In the genomic region with DNA sequence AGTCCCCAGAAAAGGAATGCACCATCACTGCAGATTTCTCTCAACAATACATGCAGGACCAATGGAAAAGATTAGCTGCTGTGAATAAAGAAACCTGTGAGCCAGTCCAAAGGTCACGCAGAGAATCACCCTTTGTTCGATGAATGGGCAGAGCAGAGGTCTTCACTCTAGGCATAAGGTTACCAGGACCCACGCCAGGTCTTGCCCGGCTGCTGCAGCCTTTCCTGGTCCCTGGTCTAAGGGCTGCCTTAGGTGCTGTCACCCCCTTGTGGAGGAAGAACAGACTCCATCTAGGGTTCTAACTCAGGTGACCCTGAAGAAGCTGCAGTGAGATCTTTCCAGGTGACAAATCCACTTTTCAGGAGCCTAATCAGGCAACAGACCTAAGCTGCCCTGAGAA, we compare ENCODE assay signal across 8 cellular contexts. TPM values are rescaled to one million over a fixed set of nuclear protein-coding genes. Genes with fewer than 3 reads are reported as not detected.
DNase-seq lines count a peak whose midpoint lies in the region; ATAC-seq and TF ChIP-seq lines count a peak whose summit lies in the region.

No MANE protein-coding gene starts in this region.

- no peak overlapping the region for H3K4me2 ChIP-seq in PC-3 (ENCODE audit: low read length)

- no peaks in the 10 kb centered on the region for H4K20me1 ChIP-seq in PC-3 (ENCODE audit: low read length)

- 29% methylated on average over 4 of the region's 4 CpGs for whole genome bisulfite sequencing in liver

- no peaks in the 10 kb centered on the region for H3K79me2 ChIP-seq in PC-3 (ENCODE audit: low read length)

- no peaks in the 10 kb centered on the region for H3K9me3 ChIP-seq in PC-3 (ENCODE audit: low read length)
- no peaks in the 10 kb centered on the region for H3K9me3 ChIP-seq in liver (ENCODE audit: control insufficient read depth in 4 of 4, low read length in 3 of 4)
- H3K9me3 ChIP-seq in uterus = no peaks in the 10 kb centered on the region

- H3K9ac ChIP-seq in PC-3 (ENCODE audit: low read length) (no peak overlapping the region), liver (ENCODE audit: low read depth in 1 of 2, low read length in 2 of 2) (no peak overlapping the region)

- no peaks in the 10 kb centered on the region for H3K9me2 ChIP-seq in PC-3 (replicated peaks; ENCODE audit: low read length)

- CTCF ChIA-PET in PC-3 (lab: Charles Lee) = interaction anchor here (0.6 kb wide), 1 partner anchor 46 kb away, joined by 4 read pairs; no protein-coding TSS in a partner anchor

- POLR2A ChIA-PET in PC-3 (lab: Charles Lee; ENCODE audit: unreplicated experiment) = no interaction called here

- H3K36me3 ChIP-seq in PC-3 (ENCODE audit: low read depth, low read length) = peaks cover 26% of the 10 kb centered on the region
- peaks cover 11 to 50% (median 34%) of the 10 kb centered on the region in 4 donors for H3K36me3 ChIP-seq in liver (ENCODE audit: control insufficient read depth in 4 of 4, insufficient read depth in 3 of 4, low read depth in 1 of 4, low read length in 3 of 4)
- no peaks in the 10 kb centered on the region for H3K36me3 ChIP-seq in uterus

- H3K27me3 ChIP-seq in PC-3 (ENCODE audit: low read length) (no peaks in the 10 kb centered on the region), liver (ENCODE audit: control insufficient read depth in 4 of 4, insufficient read depth in 4 of 4, low read length in 3 of 4) (no peaks in the 10 kb centered on the region), uterus (no peaks in the 10 kb centered on the region)

- H3K4me3 ChIP-seq in GM12864 (ENCODE audit: low read depth, low read length) (no peak overlapping the region), PC-3 (ENCODE audit: low read length) (no peak overlapping the region), cardiac fibroblast (replicated peaks in 1 of 2; ENCODE audit: low read depth in 2 of 2, low read length in 2 of 2) (no peak overlapping the region), liver (ENCODE audit: low read depth in 1 of 3, low read length in 3 of 3) (no peak overlapping the region), uterus (no peak overlapping the region)

- BruUV-seq in PC-3 (replicated peaks; lab: Mats Ljungman, UMichigan) = no TSS peak

- intact Hi-C loops in PC-3 (cut with micrococcal nuclease) = no loop called here
- intact Hi-C loops in uterus (cut with DNase I; ENCODE audit: low total_unique reads) = no loop called here

- no peaks in the 10 kb centered on the region for H3F3A ChIP-seq in PC-3 (ENCODE audit: low read length, unreplicated experiment)

- DNase-seq in Ammon's horn (ENCODE audit: low spot score) (peak; percentile 68), GM12864 (ENCODE audit: low read depth) (no peak), PC-3 (peak; percentile 46), cardiac fibroblast (ENCODE audit: low read depth in 2 of 2) (peak; percentile 42 to 43), NCI-H128 (lab: John Stamatoyannopoulos, UW; ENCODE audit: unreplicated experiment) (no peak), uterus (no peak)

- ATAC-seq in PC-3 = peak; percentile 71
- ATAC-seq in GM21737 (IDR thresholded peaks at IDR 0.05; ENCODE audit: unreplicated experiment) = no peak

- no peak overlapping the region for H2AFZ ChIP-seq in PC-3 (ENCODE audit: low read length)

- H3K27ac ChIP-seq in PC-3 (ENCODE audit: low read length) (no peak overlapping the region), liver (ENCODE audit: low read depth in 1 of 2, low read length in 2 of 2) (no peak overlapping the region), uterus (no peak overlapping the region)

- peak; percentile 69 for TF ChIP-seq CTCF in GM12864 (IDR thresholded peaks at IDR 0.05; ENCODE audit: low read depth, low read length, missing control alignments)
- TF ChIP-seq CTCF in PC-3 (conservative IDR thresholded peaks at IDR 0.05; ENCODE audit: low read depth, low read length) = peak; percentile 65
- peak; percentile 59 for TF ChIP-seq CTCF in cardiac fibroblast (IDR thresholded peaks at IDR 0.05; ENCODE audit: low read depth, low read length)
- peak; percentile 59 for TF ChIP-seq CTCF in liver (IDR thresholded peaks at IDR 0.05; ENCODE audit: low read depth, low read length, missing input control)
- peak in 2 of 4 experiments; percentile 8 to 33 for TF ChIP-seq CTCF in uterus (IDR thresholded peaks at IDR 0.05)

- H3K4me1 ChIP-seq in PC-3 (ENCODE audit: insufficient read depth, low read length) = no peaks in the 10 kb centered on the region
- peaks cover 0 to 26% (median 18%) of the 10 kb centered on the region in 4 donors for H3K4me1 ChIP-seq in liver (ENCODE audit: control insufficient read depth in 4 of 4, insufficient read depth in 4 of 4, low read length in 3 of 4)
- H3K4me1 ChIP-seq in uterus = no peaks in the 10 kb centered on the region

- no peak for TF ChIP-seq POLR2A in uterus (IDR thresholded peaks at IDR 0.05)

- peak; percentile 88 to 93 for TF ChIP-seq RAD21 in liver (IDR thresholded peaks at IDR 0.05)

TF ChIP-seq in liver, 16 proteins besides CTCF, POLR2A, EP300 and RAD21:
- TF ChIP-seq HNF4A (conservative IDR thresholded peaks at IDR 0.05) (peak; percentile 97 to 99), EGR1 (IDR thresholded peaks at IDR 0.05; ENCODE audit: low read depth in 2 of 2) (peak in 1 of 2 donors; percentile 73), FOXA1 (IDR thresholded peaks at IDR 0.05) (no peak), NR2F2 (IDR thresholded peaks at IDR 0.05) (peak; percentile 84), JUND (IDR thresholded peaks at IDR 0.05) (peak; percentile 59 to 92), RXRA (IDR thresholded peaks at IDR 0.05) (peak; percentile 86 to 87), YY1 (IDR thresholded peaks at IDR 0.05) (no peak), GABPA (IDR thresholded peaks at IDR 0.05 in 1 of 2, conservative IDR thresholded peaks at IDR 0.05 in 1 of 2) (peak in 1 of 2 donors; percentile 24), HNF4G (IDR thresholded peaks at IDR 0.05) (peak; percentile 93), TAF1 (conservative IDR thresholded peaks at IDR 0.05) (no peak), SP1 (IDR thresholded peaks at IDR 0.05) (peak; percentile 89), FOXA2 (IDR thresholded peaks at IDR 0.05) (peak; percentile 12)
- TF ChIP-seq, protein P1, sequence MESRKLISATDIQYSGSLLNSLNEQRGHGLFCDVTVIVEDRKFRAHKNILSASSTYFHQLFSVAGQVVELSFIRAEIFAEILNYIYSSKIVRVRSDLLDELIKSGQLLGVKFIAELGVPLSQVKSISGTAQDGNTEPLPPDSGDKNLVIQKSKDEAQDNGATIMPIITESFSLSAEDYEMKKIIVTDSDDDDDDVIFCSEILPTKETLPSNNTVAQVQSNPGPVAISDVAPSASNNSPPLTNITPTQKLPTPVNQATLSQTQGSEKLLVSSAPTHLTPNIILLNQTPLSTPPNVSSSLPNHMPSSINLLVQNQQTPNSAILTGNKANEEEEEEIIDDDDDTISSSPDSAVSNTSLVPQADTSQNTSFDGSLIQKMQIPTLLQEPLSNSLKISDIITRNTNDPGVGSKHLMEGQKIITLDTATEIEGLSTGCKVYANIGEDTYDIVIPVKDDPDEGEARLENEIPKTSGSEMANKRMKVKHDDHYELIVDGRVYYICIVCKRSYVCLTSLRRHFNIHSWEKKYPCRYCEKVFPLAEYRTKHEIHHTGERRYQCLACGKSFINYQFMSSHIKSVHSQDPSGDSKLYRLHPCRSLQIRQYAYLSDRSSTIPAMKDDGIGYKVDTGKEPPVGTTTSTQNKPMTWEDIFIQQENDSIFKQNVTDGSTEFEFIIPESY (IDR thresholded peaks at IDR 0.05) = no peak
- TF ChIP-seq, protein P2, sequence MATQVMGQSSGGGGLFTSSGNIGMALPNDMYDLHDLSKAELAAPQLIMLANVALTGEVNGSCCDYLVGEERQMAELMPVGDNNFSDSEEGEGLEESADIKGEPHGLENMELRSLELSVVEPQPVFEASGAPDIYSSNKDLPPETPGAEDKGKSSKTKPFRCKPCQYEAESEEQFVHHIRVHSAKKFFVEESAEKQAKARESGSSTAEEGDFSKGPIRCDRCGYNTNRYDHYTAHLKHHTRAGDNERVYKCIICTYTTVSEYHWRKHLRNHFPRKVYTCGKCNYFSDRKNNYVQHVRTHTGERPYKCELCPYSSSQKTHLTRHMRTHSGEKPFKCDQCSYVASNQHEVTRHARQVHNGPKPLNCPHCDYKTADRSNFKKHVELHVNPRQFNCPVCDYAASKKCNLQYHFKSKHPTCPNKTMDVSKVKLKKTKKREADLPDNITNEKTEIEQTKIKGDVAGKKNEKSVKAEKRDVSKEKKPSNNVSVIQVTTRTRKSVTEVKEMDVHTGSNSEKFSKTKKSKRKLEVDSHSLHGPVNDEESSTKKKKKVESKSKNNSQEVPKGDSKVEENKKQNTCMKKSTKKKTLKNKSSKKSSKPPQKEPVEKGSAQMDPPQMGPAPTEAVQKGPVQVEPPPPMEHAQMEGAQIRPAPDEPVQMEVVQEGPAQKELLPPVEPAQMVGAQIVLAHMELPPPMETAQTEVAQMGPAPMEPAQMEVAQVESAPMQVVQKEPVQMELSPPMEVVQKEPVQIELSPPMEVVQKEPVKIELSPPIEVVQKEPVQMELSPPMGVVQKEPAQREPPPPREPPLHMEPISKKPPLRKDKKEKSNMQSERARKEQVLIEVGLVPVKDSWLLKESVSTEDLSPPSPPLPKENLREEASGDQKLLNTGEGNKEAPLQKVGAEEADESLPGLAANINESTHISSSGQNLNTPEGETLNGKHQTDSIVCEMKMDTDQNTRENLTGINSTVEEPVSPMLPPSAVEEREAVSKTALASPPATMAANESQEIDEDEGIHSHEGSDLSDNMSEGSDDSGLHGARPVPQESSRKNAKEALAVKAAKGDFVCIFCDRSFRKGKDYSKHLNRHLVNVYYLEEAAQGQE (IDR thresholded peaks at IDR 0.05) = peak; percentile 47
- TF ChIP-seq, protein P3, sequence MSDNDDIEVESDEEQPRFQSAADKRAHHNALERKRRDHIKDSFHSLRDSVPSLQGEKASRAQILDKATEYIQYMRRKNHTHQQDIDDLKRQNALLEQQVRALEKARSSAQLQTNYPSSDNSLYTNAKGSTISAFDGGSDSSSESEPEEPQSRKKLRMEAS (IDR thresholded peaks at IDR 0.05) = no peak
- TF ChIP-seq, protein P4, sequence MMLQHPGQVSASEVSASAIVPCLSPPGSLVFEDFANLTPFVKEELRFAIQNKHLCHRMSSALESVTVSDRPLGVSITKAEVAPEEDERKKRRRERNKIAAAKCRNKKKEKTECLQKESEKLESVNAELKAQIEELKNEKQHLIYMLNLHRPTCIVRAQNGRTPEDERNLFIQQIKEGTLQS (IDR thresholded peaks at IDR 0.05) = no peak
TF ChIP-seq in liver: peak in this region for 10.

RNA-seq across cellular contexts. Expression of a gene that starts 29.0 kb away (rescaled TPM):
- 115 and 160 TPM in 2 replicates for total RNA-seq in PC-3 (2014; rRNA removed)
- 100 to 1,000 TPM in 1 of 2 donors, 10 to 100 TPM in 1; 58.8 to 110 TPM for total RNA-seq in liver
- 10 to 100 TPM; 33.2 to 34.5 TPM for polyA plus RNA-seq in liver
- 100 to 1,000 TPM in 3 of 4 donors, 10 to 100 TPM in 1; 96.1 to 183 (median 129) TPM for total RNA-seq in uterus

RNA-seq across cellular contexts. Expression of a gene that starts 36.1 kb away (rescaled TPM):
- total RNA-seq in PC-3 (2014; rRNA removed) = 39.7 and 43.7 TPM in 2 replicates
- total RNA-seq in liver = 10 to 100 TPM; 15.2 to 40.1 TPM
- 10 to 100 TPM; 15.5 to 28.7 TPM for polyA plus RNA-seq in liver
- 10 to 100 TPM; 13.2 to 39.5 (median 27.4) TPM for total RNA-seq in uterus

Comparison
In these comparisons a context has a peak if more than half of its experiments do, and no peak if none do; other contexts are left out.
1. DNase-seq: peak in Ammon's horn (single experiment), PC-3 (single experiment) and cardiac fibroblast (2 of 2); none in GM12864 (single experiment), NCI-H128 (single experiment) and uterus (0 of 2).